Comparison of ENCODE assay signal across 9 cellular contexts in genomic region chr2:168801961-168802824, GRCh38. TPM values are rescaled to one million over a fixed set of nuclear protein-coding genes. Genes with fewer than 3 reads are reported as not detected.
DNase-seq lines count a peak whose midpoint lies in the region; ATAC-seq and TF ChIP-seq lines count a peak whose summit lies in the region.
"Had no signal": no experiment of that assay in that cellular context is flagged by ENCODE, and none has a peak within 500 bp of the region (broad histone marks: within the 10 kb centered on the region; RNA-seq: fewer than 3 reads in every experiment).

TSS of gene NOSTRIN (plus strand) at chr2:168802637. CDS start at chr2:168802647, 10 bp downstream.

- no peak within 1 kb of the TSS for H3K9ac ChIP-seq in HUES48 (ENCODE audit: low read depth, low read length)

- peaks cover 0 to 15% (median 0%) of the 10 kb centered on the region in 5 donors for H3K27me3 Mint-ChIP-seq in naive thymus-derived CD4-positive, alpha-beta T cell

- ATAC-seq in HG03175 (IDR thresholded peaks at IDR 0.05; ENCODE audit: unreplicated experiment) (no peak), HG03280 (IDR thresholded peaks at IDR 0.05; ENCODE audit: unreplicated experiment) (no peak)
- ATAC-seq in naive thymus-derived CD4-positive, alpha-beta T cell: no peak

- CTCF ChIA-PET in naive thymus-derived CD4-positive, alpha-beta T cell (lab: Charles Lee): interaction anchor here (0.6 kb wide), 1 partner anchor 85 kb away, joined by 3 read pairs; no protein-coding TSS in a partner anchor

- intact Hi-C loops in spleen (cut with DNase I; ENCODE audit: low total_unique reads): no loop called here
- intact Hi-C loops in naive thymus-derived CD4-positive, alpha-beta T cell (cut with micrococcal nuclease): no loop called here

- peak within 1 kb of the TSS; percentile 23 for H3K27ac ChIP-seq in HUES48 (ENCODE audit: low read depth, low read length)
- H3K27ac ChIP-seq in spleen: peak within 1 kb of the TSS in 6 of 8 donors; percentile 12 to 51 (median 34)
- no peak within 1 kb of the TSS for H3K27ac ChIP-seq in naive thymus-derived CD4-positive, alpha-beta T cell (ENCODE audit: low read depth, low read length)

- H3K27ac Mint-ChIP-seq in naive thymus-derived CD4-positive, alpha-beta T cell: no peak within 1 kb of the TSS

- H3K4me3 ChIP-seq in HUES48 (ENCODE audit: low read depth, low read length): no peak within 1 kb of the TSS
- H3K4me3 ChIP-seq in cardiac fibroblast (replicated peaks in 1 of 2; ENCODE audit: low read depth in 2 of 2, low read length in 2 of 2): no peak within 1 kb of the TSS
- peak within 1 kb of the TSS in 6 of 8 donors; percentile 2 to 44 (median 15) for H3K4me3 ChIP-seq in spleen
- no peak within 1 kb of the TSS for H3K4me3 ChIP-seq in naive thymus-derived CD4-positive, alpha-beta T cell (ENCODE audit: low read length)

- DNase-seq in cardiac fibroblast (ENCODE audit: low read depth in 2 of 2): peak; percentile 30 to 81
- DNase-seq in kidney tubule cell (ENCODE audit: low spot score): peak; percentile 53
- no peak for DNase-seq in spleen
- no peak for DNase-seq in NCI-H1048 (lab: John Stamatoyannopoulos, UW)
- DNase-seq in naive thymus-derived CD4-positive, alpha-beta T cell: no peak
- DNase-seq: activated CD4-positive, CD25-positive, alpha-beta regulatory T cell had no signal

- H3K4me3 Mint-ChIP-seq in naive thymus-derived CD4-positive, alpha-beta T cell: peak within 1 kb of the TSS in 1 of 10 donors; percentile 13

- POLR2A ChIA-PET in naive thymus-derived CD4-positive, alpha-beta T cell (lab: Charles Lee): no interaction called here

- peaks cover 27% of the 10 kb centered on the region for H3K4me1 ChIP-seq in HUES48 (ENCODE audit: control insufficient read depth, insufficient read depth, low read length)
- H3K4me1 ChIP-seq in spleen: peaks cover 3 to 28% (median 23%) of the 10 kb centered on the region in 6 donors
- no peaks in the 10 kb centered on the region for H3K4me1 ChIP-seq in naive thymus-derived CD4-positive, alpha-beta T cell (ENCODE audit: control insufficient read depth in 2 of 2, insufficient read depth in 2 of 2, low read length in 2 of 2)

- H3K36me3 ChIP-seq in HUES48 (ENCODE audit: control insufficient read depth, insufficient read depth, low read length) (no peaks in the 10 kb centered on the region), spleen (no peaks in the 10 kb centered on the region)
- H3K36me3 ChIP-seq in naive thymus-derived CD4-positive, alpha-beta T cell (ENCODE audit: control insufficient read depth in 2 of 3, insufficient read depth in 3 of 3, low read length in 3 of 3): no peaks in the 10 kb centered on the region

- peaks cover 0 to 20% (median 0%) of the 10 kb centered on the region in 7 donors for H3K4me1 Mint-ChIP-seq in naive thymus-derived CD4-positive, alpha-beta T cell

- peaks cover 0 to 2% (median 0%) of the 10 kb centered on the region in 11 donors for H3K9me3 Mint-ChIP-seq in naive thymus-derived CD4-positive, alpha-beta T cell

- TF ChIP-seq CTCF in cardiac fibroblast (IDR thresholded peaks at IDR 0.05; ENCODE audit: low read depth, low read length) (no peak), spleen (IDR thresholded peaks at IDR 0.05 in 8 of 11, conservative IDR thresholded peaks at IDR 0.05 in 3 of 11) (no peak)

- no peaks in the 10 kb centered on the region for H3K36me3 Mint-ChIP-seq in naive thymus-derived CD4-positive, alpha-beta T cell

- 53 to 62% (median 57%) methylated on average over 10 of the region's 10 CpGs for WGBS in spleen, 5 donors

- TF ChIP-seq POLR2A in spleen (IDR thresholded peaks at IDR 0.05): no peak

- no peaks in the 10 kb centered on the region for H3K9me3 ChIP-seq in HUES48 (ENCODE audit: control insufficient read depth, insufficient read depth, low read length)
- H3K9me3 ChIP-seq in spleen: no peaks in the 10 kb centered on the region
- H3K9me3 ChIP-seq in naive thymus-derived CD4-positive, alpha-beta T cell (ENCODE audit: control insufficient read depth in 2 of 3, low read length in 3 of 3): no peaks in the 10 kb centered on the region

- H3K27me3 ChIP-seq in HUES48 (ENCODE audit: control insufficient read depth, insufficient read depth, low read length): no peaks in the 10 kb centered on the region; the same call in 1 of the 2 replicates
- H3K27me3 ChIP-seq in spleen (replicated peaks in 1 of 7): peaks cover 0 to 14% (median 0%) of the 10 kb centered on the region in 7 donors
- H3K27me3 ChIP-seq in naive thymus-derived CD4-positive, alpha-beta T cell (ENCODE audit: control insufficient read depth in 2 of 2, insufficient read depth in 2 of 2, low read length in 2 of 2): no peaks in the 10 kb centered on the region

RNA-seq across cellular contexts. Expression of gene NOSTRIN, which starts in this region (rescaled TPM):
- 10 to 100 TPM in 4 of 7 donors, 1 to 10 TPM in 3; 3.7 to 20.3 (median 13.2) TPM for total RNA-seq in spleen
- 10 to 100 TPM in 1 of 3 donors, 1 to 10 TPM in 2; 3.5 to 10.2 (median 9.7) TPM for polyA plus RNA-seq in spleen
- total RNA-seq in naive thymus-derived CD4-positive, alpha-beta T cell: under 1 TPM in 2 of 5 experiments, not detected in 3; 0.32 to 0.73 TPM
- not detected for polyA plus RNA-seq in naive thymus-derived CD4-positive, alpha-beta T cell

Comparison
In these comparisons a context has a peak if more than half of its experiments do, and no peak if none do; other contexts are left out.
1. RNA of gene NOSTRIN (polyA plus RNA-seq): 3.5 to 10.2 TPM in spleen; not detected in naive thymus-derived CD4-positive, alpha-beta T cell; every median in the first group is over 4 times any median in the second.
2. H3K4me3 ChIP-seq: peak in spleen (6 of 8); none in HUES48 (single experiment), cardiac fibroblast (0 of 2) and naive thymus-derived CD4-positive, alpha-beta T cell (single experiment).
3. DNase-seq: peak in cardiac fibroblast (2 of 2) and kidney tubule cell (single experiment); none in spleen (single experiment), NCI-H1048 (single experiment) and naive thymus-derived CD4-positive, alpha-beta T cell (0 of 9).